12 cellular contexts compared by ENCODE assay signal in genomic region chr5:37029436-37029835, GRCh38.
DNase-seq lines count a peak whose midpoint lies in the region; FAIRE-seq and TF ChIP-seq lines count a peak whose summit lies in the region.
"Had no signal": no experiment of that assay in that cellular context is flagged by ENCODE, and none has a peak within 500 bp of the region (broad histone marks: within the 10 kb centered on the region; RNA-seq: fewer than 3 reads in every experiment).

No MANE protein-coding gene starts in this region.

- TF ChIP-seq POLR2A in H54 (IDR thresholded peaks at IDR 0.05; ENCODE audit: low read depth, low read length) = no peak

- no peak overlapping the region for H3K4me3 ChIP-seq in choroid plexus epithelial cell (ENCODE audit: low read depth, low read length)
- H3K4me3 ChIP-seq in MG63 = no peak overlapping the region
- H3K4me3 ChIP-seq in PC-9 = no peak overlapping the region
- H3K4me3 ChIP-seq: BLaER1 treated with 17β-estradiol and CSF1 and Interleukin-3, amounts not matched to agents 10 nM and 100 nM; K562 had no signal

- H3K79me2 ChIP-seq in PC-9 (ENCODE audit: low read depth) = no peaks in the 10 kb centered on the region

- no peaks in the 10 kb centered on the region for H3K4me1 ChIP-seq in PC-9 (replicated peaks; ENCODE audit: insufficient read depth)

- POLR2A ChIA-PET in PC-9 (lab: Charles Lee; ENCODE audit: unreplicated experiment) = no interaction called here

- peak; percentile 57 for FAIRE-seq in H54 (lab: Jason Lieb, UNC)
- FAIRE-seq: GM12892, K562 had no signal

- no peak overlapping the region for H3K27ac ChIP-seq in PC-9
- H3K27ac ChIP-seq: BLaER1 treated with 17β-estradiol and CSF1 and Interleukin-3, amounts not matched to agents 10 nM and 100 nM had no signal

- H3K9me2 ChIP-seq in PC-9 (ENCODE audit: insufficient read depth) = no peaks in the 10 kb centered on the region

- H2AFZ ChIP-seq in PC-9 = no peak overlapping the region

- H4K20me1 ChIP-seq in PC-9 (ENCODE audit: insufficient read depth) = peaks cover 3% of the 10 kb centered on the region

- no peak for TF ChIP-seq CTCF in choroid plexus epithelial cell (conservative IDR thresholded peaks at IDR 0.05; ENCODE audit: low read depth, low read length)
- TF ChIP-seq CTCF in PC-9 (conservative IDR thresholded peaks at IDR 0.05) = no peak

- no TSS peak for BruUV-seq in PC-9 (replicated peaks; lab: Mats Ljungman, UMichigan)

- CTCF ChIA-PET in PC-9 (lab: Charles Lee) = no interaction called here

- DNase-seq in H54 (ENCODE audit: insufficient read length, low spot score) = no peak
- DNase-seq in choroid plexus epithelial cell (ENCODE audit: low read depth) = peak; percentile 31
- peak; percentile 38 for DNase-seq in fibroblast of peridontal ligament (ENCODE audit: extremely low read depth)
- DNase-seq in MG63 = no peak
- no peak for DNase-seq in NCI-H748 (lab: John Stamatoyannopoulos, UW; ENCODE audit: unreplicated experiment)
- DNase-seq in NCI-H226 = no peak
- no peak for DNase-seq in PC-9
- DNase-seq: CD4-positive, CD25-positive, alpha-beta regulatory T cell; DMS 273 treated with DMSO at 0.1 percent for 48 hours had no signal

- intact Hi-C loops in PC-9 (cut with micrococcal nuclease; ENCODE audit: unreplicated experiment) = no loop called here

- H3K27me3 ChIP-seq in MG63 (no peaks in the 10 kb centered on the region), PC-9 (ENCODE audit: insufficient read depth, low read depth) (no peaks in the 10 kb centered on the region)
- H3K27me3 ChIP-seq: BLaER1 treated with 17β-estradiol and CSF1 and Interleukin-3, amounts not matched to agents 10 nM and 100 nM had no signal

- peaks cover 40% of the 10 kb centered on the region for H3K36me3 ChIP-seq in MG63
- H3K36me3 ChIP-seq in PC-9 (ENCODE audit: low read depth) = peaks cover 57% of the 10 kb centered on the region

- no peaks in the 10 kb centered on the region for H3K9me3 ChIP-seq in MG63
- H3K9me3 ChIP-seq in PC-9 (ENCODE audit: insufficient read depth, low read depth) = no peaks in the 10 kb centered on the region; the same call in 1 of the 2 replicates
- H3K9me3 ChIP-seq: BLaER1 treated with 17β-estradiol and CSF1 and Interleukin-3, amounts not matched to agents 10 nM and 100 nM had no signal

- H3F3A ChIP-seq in PC-9 (ENCODE audit: insufficient read depth, low read depth) = peaks cover 6% of the 10 kb centered on the region; the same call in 1 of the 2 replicates

- H3K4me2 ChIP-seq in PC-9 = no peak overlapping the region
- H3K4me2 ChIP-seq: BLaER1 treated with 17β-estradiol and CSF1 and Interleukin-3, amounts not matched to agents 10 nM and 100 nM had no signal

Comparison
In these comparisons a context has a peak if more than half of its experiments do, and no peak if none do; other contexts are left out.
1. DNase-seq: peak in choroid plexus epithelial cell (single experiment) and fibroblast of peridontal ligament (single experiment); none in H54 (single experiment), MG63 (single experiment), NCI-H748 (single experiment), NCI-H226 (single experiment) and PC-9 (0 of 2).